ENCODE assay signal across 8 cellular contexts in the genomic region with DNA sequence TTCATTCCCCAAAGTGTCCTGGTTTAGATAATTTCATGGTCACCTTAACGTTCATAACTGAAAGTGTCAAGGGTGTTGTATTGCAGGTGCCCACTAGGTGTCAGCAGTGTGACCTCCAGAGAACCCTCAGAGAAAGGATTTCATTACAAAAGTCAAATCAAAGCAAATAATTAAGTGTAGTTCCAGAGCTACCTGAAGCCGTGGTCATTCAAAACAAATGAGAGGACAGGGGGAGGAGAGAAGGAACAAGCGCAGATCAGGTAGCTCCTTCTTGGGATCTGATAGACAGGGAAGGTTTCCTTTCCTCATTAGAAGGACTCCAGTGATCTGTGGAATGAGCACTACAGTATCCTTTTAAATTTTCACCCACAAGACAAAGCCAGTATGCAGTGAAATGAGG. TPM values are rescaled to one million over a fixed set of nuclear protein-coding genes. Genes with fewer than 3 reads are reported as not detected.
DNase-seq lines count a peak whose midpoint lies in the region; TF ChIP-seq lines count a peak whose summit lies in the region.

A gene with protein sequence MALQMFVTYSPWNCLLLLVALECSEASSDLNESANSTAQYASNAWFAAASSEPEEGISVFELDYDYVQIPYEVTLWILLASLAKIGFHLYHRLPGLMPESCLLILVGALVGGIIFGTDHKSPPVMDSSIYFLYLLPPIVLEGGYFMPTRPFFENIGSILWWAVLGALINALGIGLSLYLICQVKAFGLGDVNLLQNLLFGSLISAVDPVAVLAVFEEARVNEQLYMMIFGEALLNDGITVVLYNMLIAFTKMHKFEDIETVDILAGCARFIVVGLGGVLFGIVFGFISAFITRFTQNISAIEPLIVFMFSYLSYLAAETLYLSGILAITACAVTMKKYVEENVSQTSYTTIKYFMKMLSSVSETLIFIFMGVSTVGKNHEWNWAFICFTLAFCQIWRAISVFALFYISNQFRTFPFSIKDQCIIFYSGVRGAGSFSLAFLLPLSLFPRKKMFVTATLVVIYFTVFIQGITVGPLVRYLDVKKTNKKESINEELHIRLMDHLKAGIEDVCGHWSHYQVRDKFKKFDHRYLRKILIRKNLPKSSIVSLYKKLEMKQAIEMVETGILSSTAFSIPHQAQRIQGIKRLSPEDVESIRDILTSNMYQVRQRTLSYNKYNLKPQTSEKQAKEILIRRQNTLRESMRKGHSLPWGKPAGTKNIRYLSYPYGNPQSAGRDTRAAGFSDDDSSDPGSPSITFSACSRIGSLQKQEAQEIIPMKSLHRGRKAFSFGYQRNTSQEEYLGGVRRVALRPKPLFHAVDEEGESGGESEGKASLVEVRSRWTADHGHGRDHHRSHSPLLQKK (plus strand): TSS at position 207 of the 400 bp plus-strand sequence. CDS start 534 bp downstream, outside the sequence.

- no peak for TF ChIP-seq POLR2A in stomach (IDR thresholded peaks at IDR 0.05)

- no peaks in the 10 kb centered on the region for H3K36me3 ChIP-seq in stomach

- H3K4me3 ChIP-seq in dorsolateral prefrontal cortex (no peak within 1 kb of the TSS), stomach (peak within 1 kb of the TSS; percentile 26 to 46 (median 36))

- H3K4me1 ChIP-seq in stomach, result peaks cover 0 to 13% (median 3%) of the 10 kb centered on the region in 4 donors

- DNase-seq in D341Med (ENCODE audit: low spot score) (peak; percentile 41), GM19240 (ENCODE audit: insufficient read length, low spot score) (peak; percentile 8), dorsolateral prefrontal cortex (peak in 5 of 10 donors; percentile 14 to 44 (median 42)), myocyte (ENCODE audit: low read depth) (peak; percentile 55), stomach (peak; percentile 85), NCI-H187 (lab: John Stamatoyannopoulos, UW) (no peak)
- DNase-seq in activated CD4-positive, CD25-positive, alpha-beta regulatory T cell (lab: John Stamatoyannopoulos, UW), result peak in 3 of 4 experiments; percentile 7 to 29 (median 8)

- H3K27me3 ChIP-seq in dorsolateral prefrontal cortex, result peaks cover 0 to 12% (median 0%) of the 10 kb centered on the region in 45 donors
- H3K27me3 ChIP-seq in stomach, result no peaks in the 10 kb centered on the region

- H3K9me3 ChIP-seq in stomach, result peaks cover 0 to 11% (median 0%) of the 10 kb centered on the region in 4 donors

- TF ChIP-seq CTCF in LNCAP (IDR thresholded peaks at IDR 0.05), result peak; percentile 79
- peak; percentile 63 to 89 (median 79) for TF ChIP-seq CTCF in dorsolateral prefrontal cortex (IDR thresholded peaks at IDR 0.05 in 54 of 56, conservative IDR thresholded peaks at IDR 0.05 in 2 of 56; ENCODE audit: low read depth in 1 of 56, partially characterized antibody in 56 of 56)
- peak in 6 of 7 experiments; percentile 53 to 97 (median 74) for TF ChIP-seq CTCF in stomach (IDR thresholded peaks at IDR 0.05)

- WGBS in stomach, 5 donors, result 2 to 6% (median 2%) methylated on average over 3 of the region's 3 CpGs

- no peak for TF ChIP-seq EP300 in stomach (IDR thresholded peaks at IDR 0.05)

- H3K27ac ChIP-seq in dorsolateral prefrontal cortex (no peak within 1 kb of the TSS), stomach (peak within 1 kb of the TSS in 4 of 5 donors; percentile 72 to 94 (median 76))

- intact Hi-C loops in dorsolateral prefrontal cortex (cut with DNase I) (loop anchor here (10.0 kb wide), 2 partner anchors 142 to 222 kb away; a partner anchor contains a TSS), stomach (cut with DNase I; ENCODE audit: low total_unique reads) (no loop called here)

RNA-seq across cellular contexts. Expression of the gene that starts here (rescaled TPM):
- total RNA-seq in dorsolateral prefrontal cortex, result 1 to 10 TPM in 1 of 120 experiments, under 1 TPM in 114, not detected in 5; 0.07 to 1.2 (median 0.36) TPM
- 0.24 and 0.42 TPM in 2 replicates for total RNA-seq in myocyte
- 0.14 TPM for polyA plus RNA-seq in myocyte (2012)
- 100 to 1,000 TPM in 3 of 5 donors, 10 to 100 TPM in 1, not detected in 1; 92.4 to 143 (median 117) TPM for total RNA-seq in stomach
- 10 to 100 TPM in 1 of 3 donors, 1 to 10 TPM in 2; 4.7 to 18.0 (median 8.9) TPM for polyA plus RNA-seq in stomach

Comparison
In these comparisons a context has a peak if more than half of its experiments do, and no peak if none do; other contexts are left out.
1. Peak in DNase-seq in myocyte; RNA of the gene not detected or under 1 TPM.
2. DNase-seq: peak in D341Med (single experiment), GM19240 (single experiment), activated CD4-positive, CD25-positive, alpha-beta regulatory T cell (3 of 4) and stomach (single experiment); none in NCI-H187 (0 of 2).
3. H3K27ac ChIP-seq: peak in stomach (4 of 5); none in dorsolateral prefrontal cortex (0 of 59).
4. H3K4me3 ChIP-seq: peak in stomach (4 of 4); none in dorsolateral prefrontal cortex (0 of 59).
5. Peak in every context shown above with its lines, with median percentiles within 50 percentile points of each other: CTCF ChIP-seq.